In genomic region chr17:5741810-5742209, GRCh38 we compare ENCODE assay signal across 24 cellular contexts.
DNase-seq lines count a peak whose midpoint lies in the region; ATAC-seq and TF ChIP-seq lines count a peak whose summit lies in the region.
"Had no signal": no experiment of that assay in that cellular context is flagged by ENCODE, and none has a peak within 500 bp of the region (broad histone marks: within the 10 kb centered on the region; RNA-seq: fewer than 3 reads in every experiment).

No MANE protein-coding gene starts in this region.

- no peak overlapping the region for H3K18ac ChIP-seq in neuronal stem cell (ENCODE audit: low read length)

- H3K9me3 ChIP-seq in esophagus muscularis mucosa (no peaks in the 10 kb centered on the region), neuronal stem cell (replicated peaks in 1 of 2; ENCODE audit: control insufficient read depth in 2 of 2, insufficient read depth in 1 of 2, low read depth in 1 of 2, low read length in 2 of 2) (no peaks in the 10 kb centered on the region), endodermal cell (ENCODE audit: control insufficient read depth, low read length) (no peaks in the 10 kb centered on the region)
- H3K9me3 ChIP-seq: BE2C, BLaER1 had no signal

- TF ChIP-seq CTCF in esophagus muscularis mucosa (IDR thresholded peaks at IDR 0.05) (no peak), endodermal cell (conservative IDR thresholded peaks at IDR 0.05) (no peak)

- H3K36me3 ChIP-seq in esophagus muscularis mucosa, result no peaks in the 10 kb centered on the region
- H3K36me3 ChIP-seq in neuronal stem cell (replicated peaks in 1 of 2; ENCODE audit: control insufficient read depth in 2 of 2, insufficient read depth in 2 of 2, low read length in 2 of 2), result no peaks in the 10 kb centered on the region
- H3K36me3 ChIP-seq in endodermal cell (ENCODE audit: control insufficient read depth, insufficient read depth, low read length), result no peaks in the 10 kb centered on the region
- H3K36me3 ChIP-seq: BE2C, BLaER1 had no signal

- DNase-seq in NCI-H82 (lab: John Stamatoyannopoulos, UW), result peak; percentile 30
- DNase-seq in NCI-H82 treated with DMSO at 0.1 percent for 48 hours (lab: John Stamatoyannopoulos, UW; ENCODE audit: unreplicated experiment), result no peak
- DNase-seq in esophagus muscularis mucosa (ENCODE audit: extremely low spot score), result peak; percentile 39
- no peak for DNase-seq in neuronal stem cell (ENCODE audit: low spot score)
- no peak for DNase-seq in endodermal cell
- DNase-seq: BE2C; C1 segment of cervical spinal cord; CD4-positive, alpha-beta memory T cell; CD4-positive, CD25-positive, alpha-beta regulatory T cell; CD8-positive, alpha-beta memory T cell; COR-L47; DMS 273 treated with DMSO at 0.1 percent for 48 hours; DMS153; DMS53; DMS79; DND-41; EL; GDM1 had no signal

- peaks cover 4% of the 10 kb centered on the region for H3K4me1 Mint-ChIP-seq in endodermal cell
- H3K4me1 Mint-ChIP-seq: CD14-positive monocyte; CD4-positive, alpha-beta memory T cell; CD4-positive, CD25-positive, alpha-beta regulatory T cell; CD8-positive, alpha-beta memory T cell had no signal

- no peak overlapping the region for H3K27ac Mint-ChIP-seq in endodermal cell
- H3K27ac Mint-ChIP-seq: CD14-positive monocyte; CD4-positive, alpha-beta memory T cell; CD4-positive, CD25-positive, alpha-beta regulatory T cell; CD8-positive, alpha-beta memory T cell had no signal

- intact Hi-C loops in esophagus muscularis mucosa (cut with DNase I), result no loop called here

- H3K27me3 ChIP-seq in esophagus muscularis mucosa (peaks cover 0 to 17% (median 0%) of the 10 kb centered on the region in 4 donors), neuronal stem cell (ENCODE audit: control insufficient read depth in 3 of 3, insufficient read depth in 3 of 3, low read depth in 1 of 3, low read length in 3 of 3) (peaks cover 0 to 5% (median 0%) of the 10 kb centered on the region in 3 experiments), endodermal cell (ENCODE audit: control insufficient read depth, insufficient read depth, low read length, poor library complexity, severe bottlenecking) (no peaks in the 10 kb centered on the region)
- H3K27me3 ChIP-seq: BE2C, BLaER1 had no signal

- H3K4me3 ChIP-seq in esophagus muscularis mucosa (no peak overlapping the region), neuronal stem cell (ENCODE audit: low read length in 2 of 2) (no peak overlapping the region), endodermal cell (ENCODE audit: low read length) (no peak overlapping the region)
- H3K4me3 ChIP-seq: A549, BLaER1, GM12878 had no signal

- H2BK12ac ChIP-seq in neuronal stem cell (ENCODE audit: low read length), result no peak overlapping the region

- H3K4ac ChIP-seq in neuronal stem cell (ENCODE audit: low read length), result no peak overlapping the region

- H2AK5ac ChIP-seq in neuronal stem cell (ENCODE audit: low read depth, low read length), result no peak overlapping the region

- no peak overlapping the region for H4K8ac ChIP-seq in neuronal stem cell (ENCODE audit: low read depth, low read length)

- H2AFZ ChIP-seq in neuronal stem cell (ENCODE audit: low read length), result no peak overlapping the region

- no peaks in the 10 kb centered on the region for H3K4me1 ChIP-seq in esophagus muscularis mucosa
- H3K4me1 ChIP-seq in neuronal stem cell (ENCODE audit: control insufficient read depth in 2 of 2, insufficient read depth in 1 of 2, low read depth in 1 of 2, low read length in 2 of 2), result no peaks in the 10 kb centered on the region
- H3K4me1 ChIP-seq in endodermal cell (ENCODE audit: control insufficient read depth, insufficient read depth, low read length), result no peaks in the 10 kb centered on the region
- H3K4me1 ChIP-seq: A549, BE2C had no signal

- no peak overlapping the region for H3K9ac ChIP-seq in neuronal stem cell (ENCODE audit: low read depth, low read length, poor library complexity)
- H3K9ac ChIP-seq in endodermal cell (ENCODE audit: extremely low read depth, low read length, poor library complexity, severe bottlenecking), result no peak overlapping the region
- H3K9ac ChIP-seq: BLaER1 had no signal

- no peak overlapping the region for H3K4me3 Mint-ChIP-seq in endodermal cell
- H3K4me3 Mint-ChIP-seq: CD14-positive monocyte; CD4-positive, alpha-beta memory T cell; CD4-positive, CD25-positive, alpha-beta regulatory T cell; CD8-positive, alpha-beta memory T cell had no signal

- no peak for TF ChIP-seq POLR2A in esophagus muscularis mucosa (IDR thresholded peaks at IDR 0.05; ENCODE audit: low read depth)

- no peak overlapping the region for H2BK5ac ChIP-seq in neuronal stem cell (ENCODE audit: low read length)

- H2BK120ac ChIP-seq in neuronal stem cell (ENCODE audit: low read depth, low read length), result no peak overlapping the region

- no peak for TF ChIP-seq EP300 in esophagus muscularis mucosa (IDR thresholded peaks at IDR 0.05)

- no peak overlapping the region for H3K14ac ChIP-seq in neuronal stem cell (ENCODE audit: low read length)

- 80% methylated on average over 8 of the region's 8 CpGs for WGBS in esophagus muscularis mucosa
- no CpG with 5 or more reads among the region's 8 CpGs for WGBS in neuronal stem cell (ENCODE audit: extremely low coverage in 2 of 2, insufficient read length in 2 of 2, insufficient replicate concordance in 1 of 2), 2 donors
- 92% methylated on average over 8 of the region's 8 CpGs; no CpG with 5 or more reads in 1 of the 2 experiments for WGBS in endodermal cell (ENCODE audit: insufficient coverage in 1 of 2, insufficient read length in 1 of 2), 2 experiments

- H3K27ac ChIP-seq in esophagus muscularis mucosa (replicated peaks in 1 of 4) (no peak overlapping the region), neuronal stem cell (replicated peaks; ENCODE audit: low read length) (no peak overlapping the region), endodermal cell (ENCODE audit: low read depth, low read length) (no peak overlapping the region)
- H3K27ac ChIP-seq: 22Rv1, A549, BLaER1 had no signal

- H2BK15ac ChIP-seq in neuronal stem cell (ENCODE audit: low read length), result peak overlapping the region; percentile 15

- H3K4me2 ChIP-seq in neuronal stem cell (ENCODE audit: insufficient read depth, low read length, poor library complexity, severe bottlenecking), result no peak overlapping the region
- H3K4me2 ChIP-seq: A549, BLaER1 had no signal

- no peak overlapping the region for H4K91ac ChIP-seq in neuronal stem cell (ENCODE audit: low read depth, low read length, poor library complexity)

- no peak for ATAC-seq in GM18907 (IDR thresholded peaks at IDR 0.05; ENCODE audit: unreplicated experiment)
- ATAC-seq: A549, GM12878 had no signal

- H3K79me1 ChIP-seq in neuronal stem cell (ENCODE audit: low read depth, low read length), result no peaks in the 10 kb centered on the region

- H3K23ac ChIP-seq in neuronal stem cell (ENCODE audit: low read depth, low read length, poor library complexity), result no peak overlapping the region

- H3K9me3 Mint-ChIP-seq in endodermal cell, result no peaks in the 10 kb centered on the region
- H3K9me3 Mint-ChIP-seq: CD4-positive, alpha-beta memory T cell had no signal

- H3K36me3 Mint-ChIP-seq in endodermal cell (ENCODE audit: low read depth), result no peaks in the 10 kb centered on the region
- H3K36me3 Mint-ChIP-seq: CD14-positive monocyte; CD4-positive, alpha-beta memory T cell; CD4-positive, CD25-positive, alpha-beta regulatory T cell; CD8-positive, alpha-beta memory T cell had no signal

- H3K27me3 Mint-ChIP-seq in endodermal cell (ENCODE audit: insufficient read depth), result peaks cover 15% of the 10 kb centered on the region

Comparison
In these comparisons a context has a peak if more than half of its experiments do, and no peak if none do; other contexts are left out.
1. DNase-seq: peak in NCI-H82 (single experiment) and esophagus muscularis mucosa (single experiment); none in NCI-H82 treated with DMSO at 0.1 percent for 48 hours (single experiment), neuronal stem cell (single experiment) and endodermal cell (single experiment).